Comparison of ENCODE assay signal across 1 cellular context in genomic region chr2:127091886-127092285, GRCh38.
TF ChIP-seq lines count a peak whose summit lies in the region.

No MANE protein-coding gene starts in this region.

TF ChIP-seq in H1, 55 proteins besides CTCF, POLR2A, EP300 and RAD21:
- no peak for TF ChIP-seq CHD7 (IDR thresholded peaks at IDR 0.05; ENCODE audit: insufficient replicate concordance, low read length)
- TF ChIP-seq JUN (IDR thresholded peaks at IDR 0.05; ENCODE audit: low read depth, low read length) = no peak
- no peak for TF ChIP-seq CTBP2 (IDR thresholded peaks at IDR 0.05; ENCODE audit: borderline replicate concordance, insufficient read depth, insufficient read length, low read length)
- TF ChIP-seq NANOG (IDR thresholded peaks at IDR 0.05; ENCODE audit: insufficient read depth, low read depth, low read length, poor library complexity, severe bottlenecking) = no peak
- no peak for TF ChIP-seq HDAC6 (IDR thresholded peaks at IDR 0.05; ENCODE audit: low read depth, low read length)
